1 cellular context compared by ENCODE assay signal in the genomic region with DNA sequence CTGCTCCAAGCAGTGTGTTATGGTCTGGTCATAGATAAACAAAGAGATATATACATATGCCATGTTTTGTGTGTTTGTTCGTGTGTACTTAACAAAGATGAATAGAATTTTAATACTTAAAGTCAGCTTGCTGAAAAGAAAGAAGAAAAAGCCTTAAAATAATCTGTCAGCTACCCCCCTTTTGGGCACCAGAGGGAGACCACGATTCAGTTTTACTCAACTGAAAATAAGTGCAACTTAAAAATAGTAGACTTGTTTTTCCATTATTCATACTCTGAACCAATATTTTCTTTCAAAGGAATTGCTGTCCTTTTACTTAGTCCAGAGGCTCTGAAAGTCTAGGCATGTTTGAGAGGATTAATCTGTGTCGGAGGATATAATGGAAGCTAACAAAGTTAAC.
TF ChIP-seq lines count a peak whose summit lies in the region.

No MANE protein-coding gene starts in this region.

TF ChIP-seq in H1, 55 proteins besides CTCF, POLR2A, EP300 and RAD21:
- TF ChIP-seq SUZ12 (IDR thresholded peaks at IDR 0.05; ENCODE audit: low read length): no peak
TF ChIP-seq in H1: peak in this region for 0.
